Comparison of ENCODE assay signal across 8 cellular contexts in genomic region chr15:50685191-50685975, GRCh38. TPM values are rescaled to one million over a fixed set of nuclear protein-coding genes. Genes with fewer than 3 reads are reported as not detected.
DNase-seq lines count a peak whose midpoint lies in the region; ATAC-seq and TF ChIP-seq lines count a peak whose summit lies in the region.

No MANE protein-coding gene starts in this region.

- CTCF ChIA-PET in activated CD4-positive, alpha-beta memory T cell treated with anti-CD3 and anti-CD28 coated beads, Interleukin-2, amount 10 ng/mL, durations not matched to agents 7 days and 5 days (lab: Charles Lee), result interaction anchor here (1.1 kb wide), 1 partner anchor 193 kb away, joined by 3 read pairs; no protein-coding TSS in a partner anchor

- H3K4me1 ChIP-seq in iPS DF 6.9 (ENCODE audit: control insufficient read depth, insufficient read depth, low read length) (no peaks in the 10 kb centered on the region; the same call in 1 of the 2 replicates), smooth muscle cell (ENCODE audit: low read depth) (peaks cover 6% of the 10 kb centered on the region)

- ATAC-seq in GM18861 (IDR thresholded peaks at IDR 0.05; ENCODE audit: unreplicated experiment), result no peak

- peaks cover 63% of the 10 kb centered on the region for H3K4me1 Mint-ChIP-seq in activated CD4-positive, alpha-beta memory T cell treated with anti-CD3 and anti-CD28 coated beads, Interleukin-2, amount 10 ng/mL, durations not matched to agents 7 days and 5 days

- H3F3A ChIP-seq in smooth muscle cell (ENCODE audit: low read depth), result no peaks in the 10 kb centered on the region

- H3K9me3 ChIP-seq in iPS DF 6.9 (ENCODE audit: control insufficient read depth, insufficient read depth, low read length), result no peaks in the 10 kb centered on the region
- H3K9me3 ChIP-seq in smooth muscle cell (replicated peaks; ENCODE audit: low read depth), result no peaks in the 10 kb centered on the region

- H3K4me3 ChIP-seq in iPS DF 6.9 (ENCODE audit: low read length), result peak overlapping the region; percentile 85; the same call in 1 of the 2 replicates
- H3K4me3 ChIP-seq in smooth muscle cell, result peak overlapping the region; percentile 79

- H3K4me3 Mint-ChIP-seq in activated CD4-positive, alpha-beta memory T cell treated with anti-CD3 and anti-CD28 coated beads, Interleukin-2, amount 10 ng/mL, durations not matched to agents 7 days and 5 days, result peak overlapping the region; percentile 99

- DNase-seq in NCI-H1105 treated with DMSO at 0.1 percent for 48 hours (lab: John Stamatoyannopoulos, UW), result peak; percentile 28
- no peak for DNase-seq in NCI-H1105 (lab: John Stamatoyannopoulos, UW)
- DNase-seq in activated CD4-positive, alpha-beta memory T cell treated with anti-CD3 and anti-CD28 coated beads, Interleukin-2, amount 10 ng/mL, durations not matched to agents 7 days and 5 days, result no peak
- no peak for DNase-seq in iPS DF 6.9 (ENCODE audit: low read depth, low spot score)
- DNase-seq in smooth muscle cell (lab: John Stamatoyannopoulos, UW; ENCODE audit: unreplicated experiment), result no peak
- DNase-seq in GM13976 (ENCODE audit: low spot score), result no peak
- DNase-seq in NCI-H2196 (lab: John Stamatoyannopoulos, UW; ENCODE audit: unreplicated experiment), result no peak

- peak overlapping the region; percentile 97 for H3K27ac Mint-ChIP-seq in activated CD4-positive, alpha-beta memory T cell treated with anti-CD3 and anti-CD28 coated beads, Interleukin-2, amount 10 ng/mL, durations not matched to agents 7 days and 5 days

- H3K9ac ChIP-seq in smooth muscle cell (ENCODE audit: low read depth), result peak overlapping the region; percentile 80

- no CpG with 5 or more reads among the region's 22 CpGs for WGBS in iPS DF 6.9 (ENCODE audit: insufficient coverage, insufficient read length)
- 34% methylated on average over 22 of the region's 22 CpGs for WGBS in smooth muscle cell (ENCODE audit: low lambda C conversion rate)

- no peaks in the 10 kb centered on the region for H3K36me3 ChIP-seq in iPS DF 6.9 (ENCODE audit: control insufficient read depth, insufficient read depth, low read length)
- H3K36me3 ChIP-seq in smooth muscle cell (ENCODE audit: low read depth), result no peaks in the 10 kb centered on the region

- H3K9me3 Mint-ChIP-seq in activated CD4-positive, alpha-beta memory T cell treated with anti-CD3 and anti-CD28 coated beads, Interleukin-2, amount 10 ng/mL, durations not matched to agents 7 days and 5 days, result no peaks in the 10 kb centered on the region

- H3K27me3 ChIP-seq in iPS DF 6.9 (ENCODE audit: control insufficient read depth, insufficient read depth, low read length), result no peaks in the 10 kb centered on the region
- no peaks in the 10 kb centered on the region for H3K27me3 ChIP-seq in smooth muscle cell (ENCODE audit: low read depth)

- in situ Hi-C loops in GM13976 (cut with MboI; ENCODE audit: low sequenced_read_pairs, unreplicated experiment), result loop anchor here (10.0 kb wide), 1 partner anchor 199 kb away; no protein-coding TSS in a partner anchor

- peaks cover 43% of the 10 kb centered on the region for H3K36me3 Mint-ChIP-seq in activated CD4-positive, alpha-beta memory T cell treated with anti-CD3 and anti-CD28 coated beads, Interleukin-2, amount 10 ng/mL, durations not matched to agents 7 days and 5 days (ENCODE audit: low read depth)

- H3K27me3 Mint-ChIP-seq in activated CD4-positive, alpha-beta memory T cell treated with anti-CD3 and anti-CD28 coated beads, Interleukin-2, amount 10 ng/mL, durations not matched to agents 7 days and 5 days, result no peaks in the 10 kb centered on the region

- H3K4me2 ChIP-seq in smooth muscle cell, result peak overlapping the region; percentile 88

- H2AFZ ChIP-seq in smooth muscle cell (ENCODE audit: low read depth), result no peak overlapping the region

- TF ChIP-seq CTCF in smooth muscle cell (IDR thresholded peaks at IDR 0.05; ENCODE audit: borderline replicate concordance, insufficient read depth, poor library complexity, severe bottlenecking), result no peak
- no peak for TF ChIP-seq CTCF in GM13976 (IDR thresholded peaks at IDR 0.05; ENCODE audit: borderline replicate concordance, control extremely low read depth, extremely low read depth, insufficient read depth, missing control alignments)

- peaks cover 54% of the 10 kb centered on the region for H4K20me1 ChIP-seq in smooth muscle cell (ENCODE audit: low read depth)

- H3K27ac ChIP-seq in iPS DF 6.9 (ENCODE audit: low read length), result no peak overlapping the region
- no peak overlapping the region for H3K27ac ChIP-seq in smooth muscle cell (ENCODE audit: low read depth)

- peaks cover 56% of the 10 kb centered on the region for H3K79me2 ChIP-seq in smooth muscle cell (ENCODE audit: low read depth)

- POLR2A ChIA-PET in activated CD4-positive, alpha-beta memory T cell treated with anti-CD3 and anti-CD28 coated beads, Interleukin-2, amount 10 ng/mL, durations not matched to agents 7 days and 5 days (lab: Charles Lee), result interaction anchor here (1.0 to 2.3 kb wide), 10 partner anchors 10 to 332 kb away, joined by 3 to 19 read pairs (median 8); partner anchors contain the start of genes AP4E1, GABPB1 and SPPL2A

RNA-seq across cellular contexts. Expression of gene TRPM7, which starts 1.2 kb away (rescaled TPM):
- 10 to 100 TPM; 35.3 to 40.2 TPM for total RNA-seq in activated CD4-positive, alpha-beta memory T cell treated with anti-CD3 and anti-CD28 coated beads, Interleukin-2, amount 10 ng/mL, durations not matched to agents 7 days and 5 days
- 28.2 and 32.8 TPM in 2 replicates for total RNA-seq in smooth muscle cell
- polyA plus RNA-seq in smooth muscle cell, result 5.6 and 6.3 TPM in 2 replicates
